ENCODE assay signal across 1 cellular context in genomic region chr6:126052485-126052884, GRCh38.
TF ChIP-seq lines count a peak whose summit lies in the region.

No MANE protein-coding gene starts in this region.

TF ChIP-seq in HepG2, 621 proteins besides CTCF, POLR2A, EP300 and RAD21 (continued from another document):
- no peak for TF ChIP-seq GTF2F1 (IDR thresholded peaks at IDR 0.05; ENCODE audit: low read length)
- TF ChIP-seq ZNF569 (CRISPR knock-in tag; IDR thresholded peaks at IDR 0.05; ENCODE audit: borderline replicate concordance), result no peak
- TF ChIP-seq GATA4 (IDR thresholded peaks at IDR 0.05; ENCODE audit: borderline replicate concordance, low read depth), result no peak
- no peak for TF ChIP-seq ZNF776 (CRISPR knock-in tag; IDR thresholded peaks at IDR 0.05)
- TF ChIP-seq ZMYM2 (CRISPR knock-in tag; IDR thresholded peaks at IDR 0.05), result no peak
- no peak for TF ChIP-seq ZNF761 (CRISPR knock-in tag; conservative IDR thresholded peaks at IDR 0.05)
- TF ChIP-seq RORA (CRISPR knock-in tag; IDR thresholded peaks at IDR 0.05), result no peak
